ENCODE assay signal across 14 cellular contexts in genomic region chr4:89243741-89244252, GRCh38.
DNase-seq lines count a peak whose midpoint lies in the region; ATAC-seq and TF ChIP-seq lines count a peak whose summit lies in the region.
"Had no signal": no experiment of that assay in that cellular context is flagged by ENCODE, and none has a peak within 500 bp of the region (broad histone marks: within the 10 kb centered on the region; RNA-seq: fewer than 3 reads in every experiment).

No MANE protein-coding gene starts in this region.

- H3K27me3 ChIP-seq in neural progenitor cell (no peaks in the 10 kb centered on the region), Caco-2 (replicated peaks; ENCODE audit: control insufficient read depth, insufficient read depth, low read length) (no peaks in the 10 kb centered on the region)
- H3K27me3 ChIP-seq: BLaER1 treated with 17β-estradiol and CSF1 and Interleukin-3, amounts not matched to agents 10 nM and 100 nM had no signal

- H3K27me3 Mint-ChIP-seq in activated CD8-positive, alpha-beta memory T cell treated with anti-CD3 and anti-CD28 coated beads, Interleukin-2, amount 10 ng/mL, durations not matched to agents 7 days and 5 days, result no peaks in the 10 kb centered on the region
- H3K27me3 Mint-ChIP-seq in T-helper 17 cell (no peaks in the 10 kb centered on the region), brain (no peaks in the 10 kb centered on the region), neural progenitor cell (ENCODE audit: insufficient read depth, low read depth) (peaks cover 3% of the 10 kb centered on the region), Caco-2 (ENCODE audit: insufficient read depth, unreplicated experiment) (no peaks in the 10 kb centered on the region)
- H3K27me3 Mint-ChIP-seq: stimulated activated naive B cell treated with anti-CD40 and anti-IgM and Interleukin-4, amounts not matched to agents 10 μg/mL and 1 μg/mL and 100 μg/mL, for 72 hours had no signal

- no peaks in the 10 kb centered on the region for H3K9me3 Mint-ChIP-seq in activated CD8-positive, alpha-beta memory T cell treated with anti-CD3 and anti-CD28 coated beads, Interleukin-2, amount 10 ng/mL, durations not matched to agents 7 days and 5 days (ENCODE audit: low read depth)
- no peaks in the 10 kb centered on the region for H3K9me3 Mint-ChIP-seq in brain
- no peaks in the 10 kb centered on the region for H3K9me3 Mint-ChIP-seq in neural progenitor cell
- H3K9me3 Mint-ChIP-seq in Caco-2 (ENCODE audit: unreplicated experiment), result no peaks in the 10 kb centered on the region
- H3K9me3 Mint-ChIP-seq: stimulated activated naive B cell treated with anti-CD40 and anti-IgM and Interleukin-4, amounts not matched to agents 10 μg/mL and 1 μg/mL and 100 μg/mL, for 72 hours had no signal

- peaks cover 64% of the 10 kb centered on the region for H3K36me3 Mint-ChIP-seq in activated CD8-positive, alpha-beta memory T cell treated with anti-CD3 and anti-CD28 coated beads, Interleukin-2, amount 10 ng/mL, durations not matched to agents 7 days and 5 days
- peaks cover 4% of the 10 kb centered on the region for H3K36me3 Mint-ChIP-seq in T-helper 17 cell (ENCODE audit: low read depth)
- peaks cover 11% of the 10 kb centered on the region for H3K36me3 Mint-ChIP-seq in brain
- H3K36me3 Mint-ChIP-seq in neural progenitor cell, result no peaks in the 10 kb centered on the region
- H3K36me3 Mint-ChIP-seq in Caco-2 (ENCODE audit: insufficient read depth, unreplicated experiment), result no peaks in the 10 kb centered on the region
- H3K36me3 Mint-ChIP-seq: stimulated activated naive B cell treated with anti-CD40 and anti-IgM and Interleukin-4, amounts not matched to agents 10 μg/mL and 1 μg/mL and 100 μg/mL, for 72 hours had no signal

- no peak for DNase-seq in activated CD8-positive, alpha-beta memory T cell treated with anti-CD3 and anti-CD28 coated beads, Interleukin-2, amount 10 ng/mL, durations not matched to agents 7 days and 5 days
- DNase-seq in activated CD8-positive, alpha-beta memory T cell treated with anti-CD3 and anti-CD28 coated beads for 24 hours, result no peak
- DNase-seq in T-helper 17 cell (no peak), neural progenitor cell (ENCODE audit: low spot score) (no peak), Caco-2 (no peak)
- DNase-seq: ACHN; NCI-H446 treated with DMSO at 0.1 percent for 48 hours; stimulated activated naive B cell treated with anti-CD40 and anti-IgM and Interleukin-4, amounts not matched to agents 10 μg/mL and 1 μg/mL and 100 μg/mL, for 72 hours; tibial artery had no signal

- H3K9me3 ChIP-seq in T-helper 17 cell (ENCODE audit: control insufficient read depth, low read length, poor library complexity, severe bottlenecking) (no peaks in the 10 kb centered on the region), neural progenitor cell (ENCODE audit: low read depth) (no peaks in the 10 kb centered on the region), Caco-2 (no peaks in the 10 kb centered on the region)
- H3K9me3 ChIP-seq: BLaER1 treated with 17β-estradiol and CSF1 and Interleukin-3, amounts not matched to agents 10 nM and 100 nM; tibial artery had no signal

- H3K4me2 ChIP-seq in neural progenitor cell, result no peak overlapping the region

- peak overlapping the region; percentile 17 for H3K4me3 Mint-ChIP-seq in activated CD8-positive, alpha-beta memory T cell treated with anti-CD3 and anti-CD28 coated beads, Interleukin-2, amount 10 ng/mL, durations not matched to agents 7 days and 5 days
- peak overlapping the region; percentile 77 for H3K4me3 Mint-ChIP-seq in T-helper 17 cell
- no peak overlapping the region for H3K4me3 Mint-ChIP-seq in brain
- no peak overlapping the region for H3K4me3 Mint-ChIP-seq in neural progenitor cell
- H3K4me3 Mint-ChIP-seq in Caco-2 (ENCODE audit: unreplicated experiment), result no peak overlapping the region
- H3K4me3 Mint-ChIP-seq: stimulated activated naive B cell treated with anti-CD40 and anti-IgM and Interleukin-4, amounts not matched to agents 10 μg/mL and 1 μg/mL and 100 μg/mL, for 72 hours had no signal

- H3K79me2 ChIP-seq in neural progenitor cell (ENCODE audit: low read depth), result no peaks in the 10 kb centered on the region

- no TSS peak for BruUV-seq in Caco-2 (replicated peaks; lab: Mats Ljungman, UMichigan)

- TF ChIP-seq CTCF in brain (conservative IDR thresholded peaks at IDR 0.05) (no peak), neural progenitor cell (IDR thresholded peaks at IDR 0.05) (no peak), Caco-2 (IDR thresholded peaks at IDR 0.05; ENCODE audit: insufficient read depth in 1 of 2, low read depth in 1 of 2, low read length in 1 of 2, severe bottlenecking in 1 of 2, unreplicated experiment in 1 of 2) (no peak)

- H4K20me1 ChIP-seq in neural progenitor cell (ENCODE audit: low read depth), result no peaks in the 10 kb centered on the region
- H4K20me1 ChIP-seq: BLaER1 treated with 17β-estradiol and CSF1 and Interleukin-3, amounts not matched to agents 10 nM and 100 nM had no signal

- no peak overlapping the region for H3K27ac ChIP-seq in neural progenitor cell
- H3K27ac ChIP-seq: SK-N-MC, tibial artery had no signal

- H3K27ac Mint-ChIP-seq in activated CD8-positive, alpha-beta memory T cell treated with anti-CD3 and anti-CD28 coated beads, Interleukin-2, amount 10 ng/mL, durations not matched to agents 7 days and 5 days, result peak overlapping the region; percentile 73
- H3K27ac Mint-ChIP-seq in T-helper 17 cell, result peak overlapping the region; percentile 98
- peak overlapping the region in 4 of 5 experiments; percentile 9 to 54 (median 37) for H3K27ac Mint-ChIP-seq in brain
- H3K27ac Mint-ChIP-seq in neural progenitor cell, result no peak overlapping the region
- no peak overlapping the region for H3K27ac Mint-ChIP-seq in Caco-2 (ENCODE audit: unreplicated experiment)
- H3K27ac Mint-ChIP-seq: stimulated activated naive B cell treated with anti-CD40 and anti-IgM and Interleukin-4, amounts not matched to agents 10 μg/mL and 1 μg/mL and 100 μg/mL, for 72 hours had no signal

- H3K4me1 Mint-ChIP-seq in activated CD8-positive, alpha-beta memory T cell treated with anti-CD3 and anti-CD28 coated beads, Interleukin-2, amount 10 ng/mL, durations not matched to agents 7 days and 5 days, result peaks cover 51% of the 10 kb centered on the region
- H3K4me1 Mint-ChIP-seq in T-helper 17 cell, result peaks cover 28% of the 10 kb centered on the region
- peaks cover 48% of the 10 kb centered on the region for H3K4me1 Mint-ChIP-seq in brain
- no peaks in the 10 kb centered on the region for H3K4me1 Mint-ChIP-seq in neural progenitor cell
- H3K4me1 Mint-ChIP-seq in Caco-2 (ENCODE audit: low read depth, unreplicated experiment), result no peaks in the 10 kb centered on the region
- H3K4me1 Mint-ChIP-seq: stimulated activated naive B cell treated with anti-CD40 and anti-IgM and Interleukin-4, amounts not matched to agents 10 μg/mL and 1 μg/mL and 100 μg/mL, for 72 hours had no signal

- ATAC-seq in activated CD8-positive, alpha-beta memory T cell treated with anti-CD3 and anti-CD28 coated beads, Interleukin-2, amount 10 ng/mL, durations not matched to agents 7 days and 5 days, result peak; percentile 66
- ATAC-seq in T-helper 17 cell (no peak), SK-N-SH treated with all-trans-retinoic acid at 6 μM for 48 hours (no peak), GM21381 (IDR thresholded peaks at IDR 0.05; ENCODE audit: unreplicated experiment) (no peak)

- H3K4me3 ChIP-seq in neural progenitor cell (no peak overlapping the region), Caco-2 (ENCODE audit: low read depth, low read length) (no peak overlapping the region)
- H3K4me3 ChIP-seq: BLaER1 treated with 17β-estradiol and CSF1 and Interleukin-3, amounts not matched to agents 10 nM and 100 nM; SK-N-MC; tibial artery had no signal

- intact Hi-C loops in Caco-2 (cut with micrococcal nuclease; ENCODE audit: unreplicated experiment), result no loop called here

- H2AFZ ChIP-seq in neural progenitor cell (replicated peaks), result peak overlapping the region; percentile 58

- H3K9ac ChIP-seq in neural progenitor cell, result no peak overlapping the region
- H3K9ac ChIP-seq: BLaER1 treated with 17β-estradiol and CSF1 and Interleukin-3, amounts not matched to agents 10 nM and 100 nM had no signal

- H3F3A ChIP-seq in neural progenitor cell (ENCODE audit: low read depth), result no peaks in the 10 kb centered on the region

- H3K36me3 ChIP-seq in neural progenitor cell (no peaks in the 10 kb centered on the region), Caco-2 (ENCODE audit: control insufficient read depth, insufficient read depth, low read length) (no peaks in the 10 kb centered on the region)
- H3K36me3 ChIP-seq: tibial artery had no signal

- no peaks in the 10 kb centered on the region for H3K4me1 ChIP-seq in neural progenitor cell
- no peaks in the 10 kb centered on the region for H3K4me1 ChIP-seq in Caco-2
- H3K4me1 ChIP-seq: tibial artery had no signal

- POLR2A ChIA-PET in Caco-2 (lab: Charles Lee), result no interaction called here

- CTCF ChIA-PET in activated CD8-positive, alpha-beta memory T cell treated with anti-CD3 and anti-CD28 coated beads, Interleukin-2, amount 10 ng/mL, durations not matched to agents 7 days and 5 days (lab: Charles Lee), result interaction anchor here (0.6 to 3.0 kb wide), 2 partner anchors 12 to 17 kb away, joined by 3 to 10 read pairs; no protein-coding TSS in a partner anchor
- CTCF ChIA-PET in Caco-2 (lab: Charles Lee), result no interaction called here

TF ChIP-seq in SK-N-SH treated with all-trans-retinoic acid at 6 μM for 48 hours, 23 proteins besides CTCF, POLR2A, EP300 and RAD21 (continues in another document):
- TF ChIP-seq BACH2 (CRISPR knock-in tag; IDR thresholded peaks at IDR 0.05; ENCODE audit: borderline replicate concordance), result no peak
- TF ChIP-seq TSHZ2 (CRISPR knock-in tag; IDR thresholded peaks at IDR 0.05), result no peak

Comparison
In these comparisons a context has a peak if more than half of its experiments do, and no peak if none do; other contexts are left out.
1. H3K27ac Mint-ChIP-seq: peak in activated CD8-positive, alpha-beta memory T cell treated with anti-CD3 and anti-CD28 coated beads, Interleukin-2, amount 10 ng/mL, durations not matched to agents 7 days and 5 days (single experiment), T-helper 17 cell (single experiment) and brain (4 of 5); none in neural progenitor cell (single experiment) and Caco-2 (single experiment).
2. H3K4me3 Mint-ChIP-seq: peak in activated CD8-positive, alpha-beta memory T cell treated with anti-CD3 and anti-CD28 coated beads, Interleukin-2, amount 10 ng/mL, durations not matched to agents 7 days and 5 days (single experiment) and T-helper 17 cell (single experiment); none in brain (0 of 5), neural progenitor cell (single experiment) and Caco-2 (single experiment).